8 cellular contexts compared by ENCODE assay signal in genomic region chr1:235083589-235084323, GRCh38. TPM values are rescaled to one million over a fixed set of nuclear protein-coding genes. Genes with fewer than 3 reads are reported as not detected.
A peak's percentile ranks its signal among the peaks of the same experiment; 100 is the strongest.
DNase-seq lines count a peak whose midpoint lies in the region; ATAC-seq and TF ChIP-seq lines count a peak whose summit lies in the region.

No MANE protein-coding gene starts in this region.

- H3K36me3 ChIP-seq in BLaER1 treated with 17β-estradiol and CSF1 and Interleukin-3, amounts not matched to agents 10 nM and 100 nM, result no peaks in the 10 kb centered on the region
- no peaks in the 10 kb centered on the region for H3K36me3 ChIP-seq in effector memory CD4-positive, alpha-beta T cell (ENCODE audit: control insufficient read depth, insufficient read depth, low read length)

- H3K27me3 Mint-ChIP-seq in activated CD8-positive, alpha-beta T cell treated with anti-CD3 and anti-CD28 coated beads, Interleukin-2, amount 10 ng/mL, durations not matched to agents 7 days and 5 days (ENCODE audit: low read depth), result no peaks in the 10 kb centered on the region
- H3K27me3 Mint-ChIP-seq in mesothelial cell of epicardium (ENCODE audit: low read depth), result no peaks in the 10 kb centered on the region

- peak overlapping the region; percentile 85 for H3K27ac Mint-ChIP-seq in activated CD8-positive, alpha-beta T cell treated with anti-CD3 and anti-CD28 coated beads, Interleukin-2, amount 10 ng/mL, durations not matched to agents 7 days and 5 days
- H3K27ac Mint-ChIP-seq in mesothelial cell of epicardium, result peak overlapping the region; percentile 95

- peaks cover 66 to 71% (median 69%) of the 10 kb centered on the region in 10 experiments for H3K4me1 ChIP-seq in BLaER1 treated with 17β-estradiol and CSF1 and Interleukin-3, amounts not matched to agents 10 nM and 100 nM
- peaks cover 9% of the 10 kb centered on the region for H3K4me1 ChIP-seq in effector memory CD4-positive, alpha-beta T cell (ENCODE audit: control insufficient read depth, insufficient read depth, low read length, poor library complexity, severe bottlenecking)

- H3K27me3 ChIP-seq in BLaER1 treated with 17β-estradiol and CSF1 and Interleukin-3, amounts not matched to agents 10 nM and 100 nM, result no peaks in the 10 kb centered on the region
- no peaks in the 10 kb centered on the region for H3K27me3 ChIP-seq in HL-60 (ENCODE audit: insufficient read depth, poor library complexity, severe bottlenecking)
- no peaks in the 10 kb centered on the region for H3K27me3 ChIP-seq in effector memory CD4-positive, alpha-beta T cell (replicated peaks; ENCODE audit: control insufficient read depth, insufficient read depth, low read length, poor library complexity, severe bottlenecking)

- peak; percentile 94 for TF ChIP-seq CTCF in HL-60 (IDR thresholded peaks at IDR 0.05; ENCODE audit: insufficient read depth, low read length)
- TF ChIP-seq CTCF in mesothelial cell of epicardium (IDR thresholded peaks at IDR 0.05; ENCODE audit: unreplicated experiment), result peak; percentile 61

- peak; percentile 81 to 94 for DNase-seq in HL-60 (ENCODE audit: low read depth in 1 of 2, low spot score in 1 of 2)
- DNase-seq in NCI-H82 treated with DMSO at 0.1 percent for 48 hours (lab: John Stamatoyannopoulos, UW; ENCODE audit: unreplicated experiment), result peak; percentile 99
- DNase-seq in activated CD8-positive, alpha-beta T cell treated with anti-CD3 and anti-CD28 coated beads, Interleukin-2, amount 10 ng/mL, durations not matched to agents 7 days and 5 days, result peak; percentile 82
- peak; percentile 23 to 41 (median 39) for DNase-seq in effector memory CD4-positive, alpha-beta T cell
- peak in 1 of 2 experiments; percentile 66 for DNase-seq in mesothelial cell of epicardium (ENCODE audit: low spot score in 2 of 2, unreplicated experiment in 2 of 2)
- peak; percentile 25 to 39 for DNase-seq in stimulated activated CD8-positive, alpha-beta memory T cell treated with anti-CD3 and anti-CD28 coated beads, Interleukin-4, amount 100 ng/mL, for 1 hour (ENCODE audit: low read depth in 2 of 2, low spot score in 1 of 2)

- H3K4me3 ChIP-seq in BLaER1 treated with 17β-estradiol and CSF1 and Interleukin-3, amounts not matched to agents 10 nM and 100 nM, result peak overlapping the region; percentile 28 to 67 (median 50); a peak in 19 of 20 replicates
- H3K4me3 ChIP-seq in HL-60 (replicated peaks; ENCODE audit: insufficient read depth, low read length), result no peak overlapping the region; the same call in 1 of the 2 replicates
- no peak overlapping the region for H3K4me3 ChIP-seq in effector memory CD4-positive, alpha-beta T cell (ENCODE audit: insufficient read depth, low read depth, low read length, poor library complexity, severe bottlenecking)

- CTCF ChIA-PET in activated CD8-positive, alpha-beta T cell treated with anti-CD3 and anti-CD28 coated beads, Interleukin-2, amount 10 ng/mL, durations not matched to agents 7 days and 5 days (lab: Charles Lee), result interaction anchor here (0.5 to 3.7 kb wide), 60 partner anchors 10 to 605 kb away, joined by 3 to 44 read pairs (median 4); partner anchors contain the start of gene IRF2BP2

- ATAC-seq in GM19397 (IDR thresholded peaks at IDR 0.05; ENCODE audit: unreplicated experiment), result peak; percentile 76
- ATAC-seq in activated CD8-positive, alpha-beta T cell treated with anti-CD3 and anti-CD28 coated beads, Interleukin-2, amount 10 ng/mL, durations not matched to agents 7 days and 5 days, result peak; percentile 96

- no peaks in the 10 kb centered on the region for H3K9me3 ChIP-seq in BLaER1 treated with 17β-estradiol and CSF1 and Interleukin-3, amounts not matched to agents 10 nM and 100 nM (replicated peaks in 1 of 11)
- no peaks in the 10 kb centered on the region for H3K9me3 ChIP-seq in effector memory CD4-positive, alpha-beta T cell (ENCODE audit: control insufficient read depth, low read length)

- POLR2A ChIA-PET in activated CD8-positive, alpha-beta T cell treated with anti-CD3 and anti-CD28 coated beads, Interleukin-2, amount 10 ng/mL, durations not matched to agents 7 days and 5 days (lab: Charles Lee), result interaction anchor here (0.6 to 2.0 kb wide), 12 partner anchors 72 to 480 kb away, joined by 3 to 35 read pairs (median 3); partner anchors contain the start of gene IRF2BP2

- H3K4me2 ChIP-seq in BLaER1 treated with 17β-estradiol and CSF1 and Interleukin-3, amounts not matched to agents 10 nM and 100 nM, result peak overlapping the region; percentile 76 to 90 (median 84)

- peak overlapping the region; percentile 76 to 96 (median 85); a peak in 21 of 22 replicates for H3K27ac ChIP-seq in BLaER1 treated with 17β-estradiol and CSF1 and Interleukin-3, amounts not matched to agents 10 nM and 100 nM
- H3K27ac ChIP-seq in HL-60 (replicated peaks), result peak overlapping the region; percentile 88
- H3K27ac ChIP-seq in effector memory CD4-positive, alpha-beta T cell (ENCODE audit: insufficient read depth, low read length, poor library complexity, severe bottlenecking), result no peak overlapping the region

- peak overlapping the region; percentile 44 for H3K4me3 Mint-ChIP-seq in activated CD8-positive, alpha-beta T cell treated with anti-CD3 and anti-CD28 coated beads, Interleukin-2, amount 10 ng/mL, durations not matched to agents 7 days and 5 days
- H3K4me3 Mint-ChIP-seq in mesothelial cell of epicardium, result peak overlapping the region; percentile 30

- H3K4me1 Mint-ChIP-seq in activated CD8-positive, alpha-beta T cell treated with anti-CD3 and anti-CD28 coated beads, Interleukin-2, amount 10 ng/mL, durations not matched to agents 7 days and 5 days (ENCODE audit: low read depth), result peaks cover 18% of the 10 kb centered on the region
- peaks cover 16% of the 10 kb centered on the region for H3K4me1 Mint-ChIP-seq in mesothelial cell of epicardium

- H3K9me3 Mint-ChIP-seq in activated CD8-positive, alpha-beta T cell treated with anti-CD3 and anti-CD28 coated beads, Interleukin-2, amount 10 ng/mL, durations not matched to agents 7 days and 5 days (ENCODE audit: insufficient read depth), result no peaks in the 10 kb centered on the region
- no peaks in the 10 kb centered on the region for H3K9me3 Mint-ChIP-seq in mesothelial cell of epicardium

- H3K9ac ChIP-seq in BLaER1 treated with 17β-estradiol and CSF1 and Interleukin-3, amounts not matched to agents 10 nM and 100 nM, result peak overlapping the region; percentile 69 to 87 (median 80)

- H4K20me1 ChIP-seq in BLaER1 treated with 17β-estradiol and CSF1 and Interleukin-3, amounts not matched to agents 10 nM and 100 nM, result no peaks in the 10 kb centered on the region

- no peaks in the 10 kb centered on the region for H3K36me3 Mint-ChIP-seq in activated CD8-positive, alpha-beta T cell treated with anti-CD3 and anti-CD28 coated beads, Interleukin-2, amount 10 ng/mL, durations not matched to agents 7 days and 5 days (ENCODE audit: low read depth)
- no peaks in the 10 kb centered on the region for H3K36me3 Mint-ChIP-seq in mesothelial cell of epicardium

RNA-seq across cellular contexts. Expression of gene TOMM20, which starts 44.9 kb away (rescaled TPM):
- 10 to 100 TPM; 72.2 to 81.7 TPM for total RNA-seq in activated CD8-positive, alpha-beta T cell treated with anti-CD3 and anti-CD28 coated beads, Interleukin-2, amount 10 ng/mL, durations not matched to agents 7 days and 5 days
- total RNA-seq in mesothelial cell of epicardium, result 166 to 178 TPM (median 171 TPM) in 3 replicates

Comparison
In these comparisons a context has a peak if more than half of its experiments do, and no peak if none do; other contexts are left out.
1. H3K4me3 ChIP-seq: peak in BLaER1 treated with 17β-estradiol and CSF1 and Interleukin-3, amounts not matched to agents 10 nM and 100 nM (10 of 10); none in HL-60 (single experiment) and effector memory CD4-positive, alpha-beta T cell (single experiment).